In the genomic region with DNA sequence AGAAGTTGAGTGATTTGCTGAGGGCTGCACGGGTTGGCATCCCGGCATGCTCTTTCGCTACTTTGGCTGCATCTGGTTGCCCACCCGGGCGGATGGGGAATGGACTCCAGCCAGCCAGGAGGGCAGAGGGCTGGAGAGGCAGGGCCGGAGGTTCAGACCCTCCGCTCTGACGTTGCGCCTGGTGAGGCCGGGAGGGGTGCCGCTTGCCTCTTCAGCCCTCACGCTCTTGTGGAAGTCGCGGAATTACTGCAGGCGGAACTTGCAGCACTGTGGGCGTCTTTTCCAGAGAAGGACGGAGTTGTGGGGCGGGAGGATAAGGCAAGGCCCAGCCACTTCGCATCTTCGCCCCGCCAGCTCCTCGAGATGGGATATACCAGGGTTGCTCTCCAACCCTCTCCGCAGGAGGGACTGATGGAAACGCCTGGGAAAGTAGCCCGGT, we compare ENCODE assay signal across 1 cellular context.
TF ChIP-seq lines count a peak whose summit lies in the region.

No MANE protein-coding gene starts in this region.

TF ChIP-seq in HEK293, 187 proteins besides CTCF, POLR2A, EP300 and RAD21 (continued from another document):
- no peak for TF ChIP-seq KLF9 (tag by site-specific recombination; IDR thresholded peaks at IDR 0.05; ENCODE audit: low read depth)
- no peak for TF ChIP-seq ZNF658 (tag by site-specific recombination; IDR thresholded peaks at IDR 0.05)
- TF ChIP-seq, protein P1, sequence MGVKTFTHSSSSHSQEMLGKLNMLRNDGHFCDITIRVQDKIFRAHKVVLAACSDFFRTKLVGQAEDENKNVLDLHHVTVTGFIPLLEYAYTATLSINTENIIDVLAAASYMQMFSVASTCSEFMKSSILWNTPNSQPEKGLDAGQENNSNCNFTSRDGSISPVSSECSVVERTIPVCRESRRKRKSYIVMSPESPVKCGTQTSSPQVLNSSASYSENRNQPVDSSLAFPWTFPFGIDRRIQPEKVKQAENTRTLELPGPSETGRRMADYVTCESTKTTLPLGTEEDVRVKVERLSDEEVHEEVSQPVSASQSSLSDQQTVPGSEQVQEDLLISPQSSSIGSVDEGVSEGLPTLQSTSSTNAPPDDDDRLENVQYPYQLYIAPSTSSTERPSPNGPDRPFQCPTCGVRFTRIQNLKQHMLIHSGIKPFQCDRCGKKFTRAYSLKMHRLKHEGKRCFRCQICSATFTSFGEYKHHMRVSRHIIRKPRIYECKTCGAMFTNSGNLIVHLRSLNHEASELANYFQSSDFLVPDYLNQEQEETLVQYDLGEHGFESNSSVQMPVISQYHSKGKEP (tag by site-specific recombination; IDR thresholded peaks at IDR 0.05), result no peak
- peak; percentile 99 for TF ChIP-seq ZNF600 (tag by site-specific recombination; IDR thresholded peaks at IDR 0.05)
- no peak for TF ChIP-seq ZNF223 (tag by site-specific recombination; IDR thresholded peaks at IDR 0.05)
- no peak for TF ChIP-seq ZNF621 (tag by site-specific recombination; IDR thresholded peaks at IDR 0.05)
- 0 out of 2 replicates have a peak, but pooled peaks have one; percentile 5 for TF ChIP-seq GLIS1 (tag by site-specific recombination; IDR thresholded peaks at IDR 0.05)
- TF ChIP-seq, protein P2, sequence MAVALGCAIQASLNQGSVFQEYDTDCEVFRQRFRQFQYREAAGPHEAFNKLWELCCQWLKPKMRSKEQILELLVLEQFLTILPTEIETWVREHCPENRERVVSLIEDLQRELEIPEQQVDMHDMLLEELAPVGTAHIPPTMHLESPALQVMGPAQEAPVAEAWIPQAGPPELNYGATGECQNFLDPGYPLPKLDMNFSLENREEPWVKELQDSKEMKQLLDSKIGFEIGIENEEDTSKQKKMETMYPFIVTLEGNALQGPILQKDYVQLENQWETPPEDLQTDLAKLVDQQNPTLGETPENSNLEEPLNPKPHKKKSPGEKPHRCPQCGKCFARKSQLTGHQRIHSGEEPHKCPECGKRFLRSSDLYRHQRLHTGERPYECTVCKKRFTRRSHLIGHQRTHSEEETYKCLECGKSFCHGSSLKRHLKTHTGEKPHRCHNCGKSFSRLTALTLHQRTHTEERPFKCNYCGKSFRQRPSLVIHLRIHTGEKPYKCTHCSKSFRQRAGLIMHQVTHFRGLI (tag by site-specific recombination; IDR thresholded peaks at IDR 0.05), result no peak
- no peak for TF ChIP-seq ZNF416 (tag by site-specific recombination; IDR thresholded peaks at IDR 0.05)
- TF ChIP-seq ZBTB26 (tag by site-specific recombination; optimal IDR thresholded peaks at IDR 0.05), result no peak
- TF ChIP-seq IKZF3 (tag by site-specific recombination; IDR thresholded peaks at IDR 0.05), result no peak
- TF ChIP-seq ZNF837 (tag by site-specific recombination; IDR thresholded peaks at IDR 0.05), result 0 out of 2 replicates have a peak, but pooled peaks have one; percentile 33
- no peak; the same call in 1 of the 2 replicates for TF ChIP-seq WT1 (tag by site-specific recombination; IDR thresholded peaks at IDR 0.05)
- TF ChIP-seq ZNF324 (tag by site-specific recombination; IDR thresholded peaks at IDR 0.05), result no peak
- TF ChIP-seq ZNF350 (tag by site-specific recombination; IDR thresholded peaks at IDR 0.05), result no peak
- TF ChIP-seq GLI4 (tag by site-specific recombination; IDR thresholded peaks at IDR 0.05), result no peak
- TF ChIP-seq ZBTB17 (tag by site-specific recombination; IDR thresholded peaks at IDR 0.05), result no peak
- TF ChIP-seq ZFP69B (tag by site-specific recombination; IDR thresholded peaks at IDR 0.05), result no peak
- TF ChIP-seq EGR2 (tag by site-specific recombination; IDR thresholded peaks at IDR 0.05; ENCODE audit: low read depth), result peak; percentile 25; the same call in 1 of the 2 replicates
- TF ChIP-seq, protein P3, sequence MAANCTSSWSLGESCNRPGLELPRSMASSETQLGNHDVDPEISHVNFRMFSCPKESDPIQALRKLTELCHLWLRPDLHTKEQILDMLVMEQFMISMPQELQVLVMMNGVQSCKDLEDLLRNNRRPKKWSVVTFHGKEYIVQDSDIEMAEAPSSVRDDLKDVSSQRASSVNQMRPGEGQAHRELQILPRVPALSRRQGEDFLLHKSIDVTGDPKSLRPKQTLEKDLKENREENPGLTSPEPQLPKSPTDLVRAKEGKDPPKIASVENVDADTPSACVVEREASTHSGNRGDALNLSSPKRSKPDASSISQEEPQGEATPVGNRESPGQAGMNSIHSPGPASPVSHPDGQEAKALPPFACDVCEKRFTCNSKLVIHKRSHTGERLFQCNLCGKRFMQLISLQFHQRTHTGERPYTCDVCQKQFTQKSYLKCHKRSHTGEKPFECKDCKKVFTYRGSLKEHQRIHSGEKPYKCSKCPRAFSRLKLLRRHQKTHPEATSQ (tag by site-specific recombination; IDR thresholded peaks at IDR 0.05), result 0 out of 2 replicates have a peak, but pooled peaks have one; percentile 36
- TF ChIP-seq ZNF394 (tag by site-specific recombination; IDR thresholded peaks at IDR 0.05; ENCODE audit: borderline replicate concordance), result no peak
TF ChIP-seq in HEK293: peak in this region for 9.
